31 cellular contexts compared by ENCODE assay signal in genomic region chr7:37400022-37400421, GRCh38. TPM values are rescaled to one million over a fixed set of nuclear protein-coding genes. Genes with fewer than 3 reads are reported as not detected.
"Had no signal": no experiment of that assay in that cellular context is flagged by ENCODE, and none has a peak within 500 bp of the region (broad histone marks: within the 10 kb centered on the region; RNA-seq: fewer than 3 reads in every experiment).

No MANE protein-coding gene starts in this region.

- H3K36me3 ChIP-seq: ascending aorta, cardiac muscle cell, MG63, SJSA1, WERI-Rb-1 had no signal

- H3K27ac Mint-ChIP-seq: activated CD4-positive, alpha-beta memory T cell treated with anti-CD3 and anti-CD28 coated beads, Interleukin-2, amount 10 ng/mL, durations not matched to agents 7 days and 5 days; activated CD8-positive, alpha-beta memory T cell treated with anti-CD3 and anti-CD28 coated beads, Interleukin-2, amount 10 ng/mL, durations not matched to agents 7 days and 5 days; activated naive CD8-positive, alpha-beta T cell treated with anti-CD3 and anti-CD28 coated beads, Interleukin-2, amount 10 ng/mL, durations not matched to agents 7 days and 5 days; T-cell had no signal

- H3K27ac ChIP-seq: ascending aorta, cardiac muscle cell, SJSA1, WERI-Rb-1 had no signal

- H3K27me3 Mint-ChIP-seq: activated CD4-positive, alpha-beta memory T cell treated with anti-CD3 and anti-CD28 coated beads, Interleukin-2, amount 10 ng/mL, durations not matched to agents 7 days and 5 days; activated CD8-positive, alpha-beta memory T cell treated with anti-CD3 and anti-CD28 coated beads, Interleukin-2, amount 10 ng/mL, durations not matched to agents 7 days and 5 days; activated naive CD8-positive, alpha-beta T cell treated with anti-CD3 and anti-CD28 coated beads, Interleukin-2, amount 10 ng/mL, durations not matched to agents 7 days and 5 days; central memory CD8-positive, alpha-beta T cell; T-cell had no signal

- ATAC-seq: activated CD8-positive, alpha-beta memory T cell treated with anti-CD3 and anti-CD28 coated beads, Interleukin-2, amount 10 ng/mL, durations not matched to agents 7 days and 5 days; Panc1; SK-N-SH treated with all-trans-retinoic acid at 6 μM for 48 hours; T-cell had no signal

- H3K27me3 ChIP-seq: ascending aorta, cardiac muscle cell, MG63, SJSA1 had no signal

- H3K4me1 ChIP-seq: ascending aorta, SJSA1 had no signal

- H3K9me3 Mint-ChIP-seq: central memory CD8-positive, alpha-beta T cell had no signal

- H3K4me3 Mint-ChIP-seq: activated CD4-positive, alpha-beta memory T cell treated with anti-CD3 and anti-CD28 coated beads, Interleukin-2, amount 10 ng/mL, durations not matched to agents 7 days and 5 days; activated CD8-positive, alpha-beta memory T cell treated with anti-CD3 and anti-CD28 coated beads, Interleukin-2, amount 10 ng/mL, durations not matched to agents 7 days and 5 days; activated naive CD8-positive, alpha-beta T cell treated with anti-CD3 and anti-CD28 coated beads, Interleukin-2, amount 10 ng/mL, durations not matched to agents 7 days and 5 days; central memory CD8-positive, alpha-beta T cell; T-cell had no signal

- H3K4me3 ChIP-seq: ascending aorta, cardiac muscle cell, MG63, SJSA1 had no signal

- DNase-seq: activated CD4-positive, alpha-beta memory T cell treated with anti-CD3 and anti-CD28 coated beads, Interleukin-2, amount 10 ng/mL, durations not matched to agents 7 days and 5 days; activated CD4-positive, alpha-beta T cell treated with anti-CD3 and anti-CD28 coated beads for 1 hour; activated CD4-positive, alpha-beta T cell treated with anti-CD3 and anti-CD28 coated beads for 48 hours; activated CD4-positive, CD25-positive, alpha-beta regulatory T cell; activated CD8-positive, alpha-beta memory T cell treated with anti-CD3 and anti-CD28 coated beads for 24 hours; activated CD8-positive, alpha-beta memory T cell treated with anti-CD3 and anti-CD28 coated beads, Interleukin-2, amount 10 ng/mL, durations not matched to agents 7 days and 5 days; activated CD8-positive, alpha-beta memory T cell treated with anti-CD3 and anti-CD28 coated beads, Interleukin-2, amount 50 U/mL, for 48 hours; activated effector memory CD4-positive, alpha-beta T cell treated with Interleukin-2 at 50 U/mL for 16 hours; activated naive CD4-positive, alpha-beta T cell treated with anti-CD3 and anti-CD28 coated beads, Interleukin-2, amount 50 U/mL, for 16 hours; activated naive CD8-positive, alpha-beta T cell treated with anti-CD3 and anti-CD28 coated beads, Interleukin-2, amount 10 ng/mL, durations not matched to agents 7 days and 5 days; activated T-cell treated with anti-CD3 and anti-CD28 coated beads, Interleukin-2, amount 50 U/mL, for 48 hours; amygdala; Kasumi-1; MG63; NCI-H1048; NCI-H1436 treated with DMSO at 0.1 percent for 48 hours; NCI-H1694 treated with DMSO at 0.1 percent for 48 hours; NCI-H2029; NCI-H345; NCI-H524 treated with DMSO at 0.1 percent for 48 hours; SHP77 treated with DMSO at 0.1 percent for 48 hours; T-cell; T-helper 2 cell; T-helper 9 cell; WERI-Rb-1 had no signal

- H3K9me3 ChIP-seq: ascending aorta, MG63, SJSA1 had no signal

RNA-seq across cellular contexts. Expression of gene ELMO1, which starts 48.6 kb away (rescaled TPM):
- total RNA-seq: SJSA1 had no signal
